ENCODE assay signal across 18 cellular contexts in the genomic region with DNA sequence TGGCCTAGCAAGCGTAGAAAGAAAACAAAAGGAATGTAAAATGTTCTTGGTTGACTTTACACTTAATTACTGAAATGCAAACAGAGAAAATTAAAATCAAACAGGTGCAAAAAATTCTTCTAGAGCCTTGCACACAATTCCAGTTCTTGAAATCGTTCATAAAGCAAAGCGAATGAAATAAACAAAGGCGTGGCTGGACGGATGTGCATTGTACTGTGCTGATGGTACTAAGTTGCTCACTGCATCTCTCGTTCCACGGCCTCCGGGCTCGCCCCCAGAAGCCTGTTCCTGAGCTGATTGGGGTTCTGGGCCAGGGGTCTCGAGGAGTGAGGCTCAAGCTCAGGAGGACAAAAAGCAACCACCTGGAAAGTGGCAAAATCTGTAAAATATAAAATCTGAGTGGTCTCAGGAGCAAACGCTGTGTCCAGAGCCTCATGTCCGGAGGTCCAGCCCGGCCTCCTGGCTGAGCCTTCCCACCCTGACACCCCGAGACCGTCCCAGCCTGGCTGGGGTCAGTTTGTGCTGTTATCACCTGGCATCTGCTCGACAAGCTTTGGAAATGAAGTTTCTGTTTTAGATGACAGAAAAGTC.
"Had no signal": no experiment of that assay in that cellular context is flagged by ENCODE, and none has a peak within 500 bp of the region (broad histone marks: within the 10 kb centered on the region; RNA-seq: fewer than 3 reads in every experiment).

No MANE protein-coding gene starts in this region.

- H3K9me3 ChIP-seq: breast epithelium, esophagus muscularis mucosa, prostate gland, thyroid gland had no signal

- H3K4me1 ChIP-seq: breast epithelium, esophagus muscularis mucosa, prostate gland had no signal

- H3K36me3 ChIP-seq: breast epithelium, esophagus muscularis mucosa, prostate gland, thyroid gland had no signal

- H3K4me3 ChIP-seq: breast epithelium, esophagus muscularis mucosa, prostate gland, thyroid gland had no signal

- ATAC-seq: effector memory CD8-positive, alpha-beta T cell; natural killer cell; T-cell had no signal

- H3K27ac ChIP-seq: breast epithelium, esophagus muscularis mucosa, prostate gland, thyroid gland had no signal

- H3K27me3 ChIP-seq: breast epithelium, thyroid gland had no signal

- DNase-seq: activated B cell treated with CpG ODN at 0.5 μM for 24 hours; activated CD4-positive, alpha-beta memory T cell treated with anti-CD3 and anti-CD28 coated beads for 36 hours; activated CD4-positive, alpha-beta T cell treated with anti-CD3 and anti-CD28 coated beads for 4 hours; activated naive CD4-positive, alpha-beta T cell treated with Interleukin-2 at 50 U/mL for 16 hours; activated naive CD8-positive, alpha-beta T cell treated with anti-CD3 and anti-CD28 coated beads, Interleukin-2, amount 10 ng/mL, durations not matched to agents 7 days and 5 days; activated T-cell treated with anti-CD3 and anti-CD28 coated beads, Interleukin-2, amount 50 U/mL, for 48 hours; amniotic stem cell; effector memory CD8-positive, alpha-beta T cell; glutamatergic neuron; hippocampal formation; natural killer cell; stimulated activated CD4-positive, alpha-beta T cell treated with anti-CD3 and anti-CD28 coated beads, Interleukin-12 subunit alpha, Interleukin-12 subunit beta, amount 100 ng/mL, for 4 hours; substantia nigra; T-cell; thyroid gland had no signal
